Comparison of ENCODE assay signal across 13 cellular contexts in the genomic region with DNA sequence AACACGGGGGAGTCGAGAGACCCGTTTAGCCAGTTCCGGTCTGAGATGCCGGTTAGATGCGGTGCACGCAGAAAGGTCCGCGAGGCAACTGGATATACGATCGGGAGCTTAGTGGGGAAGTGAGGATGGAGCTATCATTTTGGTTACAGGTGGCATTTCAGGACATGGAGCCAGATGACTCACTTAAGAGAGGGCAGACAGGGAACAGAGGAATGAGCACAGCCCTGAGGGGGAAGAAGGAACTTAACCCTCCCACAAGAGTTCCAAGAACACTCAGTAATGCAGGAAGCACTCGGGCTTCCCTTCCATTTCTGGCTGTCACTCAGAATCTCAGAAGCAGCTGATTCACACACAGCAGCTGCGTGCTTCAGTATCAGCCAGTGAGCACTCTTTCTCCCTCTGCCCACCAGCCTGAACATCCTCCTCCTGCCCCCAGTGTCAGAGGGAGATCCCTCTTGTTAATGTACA. TPM values are rescaled to one million over a fixed set of nuclear protein-coding genes. Genes with fewer than 3 reads are reported as not detected.
A peak's percentile ranks its signal among the peaks of the same experiment; 100 is the strongest.
DNase-seq lines count a peak whose midpoint lies in the region; ATAC-seq, FAIRE-seq and TF ChIP-seq lines count a peak whose summit lies in the region.
"Had no signal": no experiment of that assay in that cellular context is flagged by ENCODE, and none has a peak within 500 bp of the region (broad histone marks: within the 10 kb centered on the region; RNA-seq: fewer than 3 reads in every experiment).

No MANE protein-coding gene starts in this region.

- no peak overlapping the region for H3K27ac ChIP-seq in astrocyte (ENCODE audit: low read depth, low read length)
- no peak overlapping the region for H3K27ac ChIP-seq in heart right ventricle
- no peak overlapping the region for H3K27ac ChIP-seq in Peyer's patch
- H3K27ac ChIP-seq: A549, adrenal gland, transverse colon had no signal

- no peaks in the 10 kb centered on the region for H3K27me3 ChIP-seq in astrocyte (ENCODE audit: insufficient read depth, low read length)
- H3K27me3 ChIP-seq in heart right ventricle, result no peaks in the 10 kb centered on the region
- no peaks in the 10 kb centered on the region for H3K27me3 ChIP-seq in Peyer's patch
- H3K27me3 ChIP-seq: adrenal gland, transverse colon had no signal

- H3K4me1 Mint-ChIP-seq in astrocyte (ENCODE audit: low read depth, unreplicated experiment), result peaks cover 11% of the 10 kb centered on the region
- H3K4me1 Mint-ChIP-seq in type B pancreatic cell (ENCODE audit: unreplicated experiment), result peaks cover 18% of the 10 kb centered on the region
- H3K4me1 Mint-ChIP-seq: natural killer cell had no signal

- no peaks in the 10 kb centered on the region for H3K4me1 ChIP-seq in astrocyte (ENCODE audit: insufficient read depth, low read length)
- no peaks in the 10 kb centered on the region for H3K4me1 ChIP-seq in heart right ventricle
- H3K4me1 ChIP-seq in Peyer's patch, result no peaks in the 10 kb centered on the region
- H3K4me1 ChIP-seq: A549, adrenal gland, transverse colon had no signal

- H3K79me2 ChIP-seq in astrocyte (ENCODE audit: insufficient read depth, low read length), result no peaks in the 10 kb centered on the region

- no peak overlapping the region for H3K4me3 Mint-ChIP-seq in astrocyte (ENCODE audit: unreplicated experiment)
- H3K4me3 Mint-ChIP-seq in type B pancreatic cell, result peak overlapping the region; percentile 14
- H3K4me3 Mint-ChIP-seq: activated CD4-positive, alpha-beta memory T cell treated with anti-CD3 and anti-CD28 coated beads for 36 hours; natural killer cell had no signal

- H3K9me3 ChIP-seq in astrocyte (ENCODE audit: insufficient read depth, low read depth, low read length) (no peaks in the 10 kb centered on the region), heart right ventricle (no peaks in the 10 kb centered on the region), Peyer's patch (no peaks in the 10 kb centered on the region)
- H3K9me3 ChIP-seq: A549, adrenal gland, transverse colon had no signal

- H3K4me3 ChIP-seq in astrocyte (ENCODE audit: insufficient read depth, low read depth, low read length), result no peak overlapping the region
- no peak overlapping the region for H3K4me3 ChIP-seq in heart right ventricle
- no peak overlapping the region for H3K4me3 ChIP-seq in Peyer's patch
- H3K4me3 ChIP-seq: A549, adrenal gland, transverse colon had no signal

- WGBS in heart right ventricle, 2 donors, result 64 to 67% methylated on average over 13 of the region's 13 CpGs

- no peak overlapping the region for H2AFZ ChIP-seq in astrocyte (ENCODE audit: low read depth, low read length)

- peaks cover 3% of the 10 kb centered on the region for H3K36me3 Mint-ChIP-seq in astrocyte (ENCODE audit: low read depth, unreplicated experiment)
- peaks cover 7% of the 10 kb centered on the region for H3K36me3 Mint-ChIP-seq in type B pancreatic cell
- H3K36me3 Mint-ChIP-seq: activated CD4-positive, alpha-beta memory T cell treated with anti-CD3 and anti-CD28 coated beads for 36 hours; natural killer cell had no signal

- H3K36me3 ChIP-seq in astrocyte (ENCODE audit: insufficient read depth, low read length) (no peaks in the 10 kb centered on the region), heart right ventricle (peaks cover 0 to 9% (median 0%) of the 10 kb centered on the region in 9 donors), Peyer's patch (no peaks in the 10 kb centered on the region)
- H3K36me3 ChIP-seq: adrenal gland, transverse colon had no signal

- FAIRE-seq in astrocyte (lab: Jason Lieb, UNC), result no peak
- FAIRE-seq: A549 had no signal

- peaks cover 3% of the 10 kb centered on the region for H3K27me3 Mint-ChIP-seq in astrocyte (ENCODE audit: low read depth, unreplicated experiment)
- peaks cover 22% of the 10 kb centered on the region for H3K27me3 Mint-ChIP-seq in type B pancreatic cell

- H3K27ac Mint-ChIP-seq in astrocyte (ENCODE audit: unreplicated experiment), result no peak overlapping the region
- H3K27ac Mint-ChIP-seq in type B pancreatic cell, result no peak overlapping the region
- H3K27ac Mint-ChIP-seq: activated CD4-positive, alpha-beta memory T cell treated with anti-CD3 and anti-CD28 coated beads for 36 hours; natural killer cell had no signal

- H4K20me1 ChIP-seq in astrocyte (ENCODE audit: insufficient read depth, low read length), result no peaks in the 10 kb centered on the region

- no peak for TF ChIP-seq POLR2A in Peyer's patch (IDR thresholded peaks at IDR 0.05)

- no peak overlapping the region for H3K9ac ChIP-seq in astrocyte (ENCODE audit: low read length)

- peak; percentile 21 for DNase-seq in NCI-H510A treated with DMSO at 0.1 percent for 48 hours (lab: John Stamatoyannopoulos, UW)
- no peak for DNase-seq in NCI-H510A (lab: John Stamatoyannopoulos, UW)
- peak; percentile 91 for DNase-seq in astrocyte (ENCODE audit: low read depth)
- no peak for DNase-seq in heart right ventricle
- no peak for DNase-seq in type B pancreatic cell (ENCODE audit: extremely low spot score, unreplicated experiment)
- DNase-seq in Peyer's patch, result no peak
- DNase-seq in DMS153 treated with DMSO at 0.1 percent for 48 hours (lab: John Stamatoyannopoulos, UW; ENCODE audit: unreplicated experiment), result no peak
- DNase-seq: activated CD4-positive, alpha-beta memory T cell treated with anti-CD3 and anti-CD28 coated beads for 36 hours; adrenal gland; natural killer cell; transverse colon had no signal

- H3K9me3 Mint-ChIP-seq in astrocyte (ENCODE audit: unreplicated experiment) (no peaks in the 10 kb centered on the region), type B pancreatic cell (no peaks in the 10 kb centered on the region)
- H3K9me3 Mint-ChIP-seq: activated CD4-positive, alpha-beta memory T cell treated with anti-CD3 and anti-CD28 coated beads for 36 hours; natural killer cell had no signal

- H3K4me2 ChIP-seq in astrocyte (ENCODE audit: low read length), result peak overlapping the region; percentile 1
- H3K4me2 ChIP-seq: A549 had no signal

- intact Hi-C loops in heart right ventricle (cut with DNase I), result no loop called here

- peak in 6 of 8 donors; percentile 37 to 79 (median 55) for ATAC-seq in heart right ventricle
- no peak for ATAC-seq in HG03565 (IDR thresholded peaks at IDR 0.05; ENCODE audit: unreplicated experiment)
- ATAC-seq: natural killer cell had no signal

- no peak for TF ChIP-seq CTCF in astrocyte (IDR thresholded peaks at IDR 0.05; ENCODE audit: insufficient read depth, low read depth, low read length)
- TF ChIP-seq CTCF in heart right ventricle (IDR thresholded peaks at IDR 0.05), result no peak
- no peak for TF ChIP-seq CTCF in type B pancreatic cell (conservative IDR thresholded peaks at IDR 0.05)
- TF ChIP-seq CTCF in Peyer's patch (IDR thresholded peaks at IDR 0.05), result no peak

RNA-seq across cellular contexts. Expression of a gene that starts 34.9 kb away (rescaled TPM):
- total RNA-seq in astrocyte (1.2 and 1.6 TPM in 2 replicates), heart right ventricle (1 to 10 TPM; 1.0 to 4.3 (median 1.9) TPM), type B pancreatic cell (ENCODE audit: low replicate concordance) (4.2 and 5.3 TPM in 2 replicates), Peyer's patch (1 to 10 TPM in 1 of 4 donors, under 1 TPM in 2, not detected in 1; 0.35 to 4.4 (median 0.94) TPM)
- under 1 TPM; 0.25 to 0.44 TPM for polyA plus RNA-seq in heart right ventricle

Comparison
In these comparisons a context has a peak if more than half of its experiments do, and no peak if none do; other contexts are left out.
1. DNase-seq: peak in NCI-H510A treated with DMSO at 0.1 percent for 48 hours (single experiment) and astrocyte (single experiment); none in NCI-H510A (single experiment), heart right ventricle (0 of 2), type B pancreatic cell (single experiment), Peyer's patch (0 of 3) and DMS153 treated with DMSO at 0.1 percent for 48 hours (single experiment).